1 cellular context compared by ENCODE assay signal in the genomic region with DNA sequence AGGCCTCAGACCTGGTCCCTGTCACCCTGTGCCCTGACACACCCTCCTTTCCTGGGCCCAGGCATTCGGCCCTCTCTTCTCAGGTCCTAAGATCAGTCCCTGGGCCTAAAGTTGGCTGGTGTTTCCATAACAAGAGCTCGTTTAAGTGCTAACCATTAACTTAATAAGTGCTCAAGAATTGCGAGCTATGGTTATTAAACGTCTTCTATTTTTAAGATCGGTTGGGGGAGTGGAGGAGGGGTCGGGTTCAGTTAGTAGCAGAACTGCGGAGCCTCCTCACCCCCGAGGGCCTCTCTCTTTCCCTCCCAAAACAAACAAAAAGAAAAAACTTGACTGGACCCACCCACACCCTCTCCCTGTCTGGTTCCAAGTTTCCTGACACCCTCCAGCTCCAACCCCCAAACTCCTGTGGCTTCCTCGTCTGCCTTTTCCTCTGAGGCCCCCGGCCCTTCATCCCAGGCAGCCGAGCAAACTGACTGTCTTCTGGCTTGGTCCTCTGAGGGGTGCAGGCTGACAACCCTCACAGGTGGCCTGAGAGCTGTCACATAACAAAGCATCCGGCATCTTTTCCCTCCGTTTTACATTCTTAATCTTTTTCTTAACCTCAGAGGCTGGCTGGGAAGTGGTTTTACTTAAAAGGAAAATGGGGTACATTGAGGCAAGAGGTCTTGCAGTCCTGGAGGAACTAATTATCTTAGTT.
TF ChIP-seq lines count a peak whose summit lies in the region.

No MANE protein-coding gene starts in this region.

TF ChIP-seq in WTC11, 78 proteins besides CTCF, POLR2A, EP300 and RAD21 (continued from another document):
- TF ChIP-seq, protein P1, sequence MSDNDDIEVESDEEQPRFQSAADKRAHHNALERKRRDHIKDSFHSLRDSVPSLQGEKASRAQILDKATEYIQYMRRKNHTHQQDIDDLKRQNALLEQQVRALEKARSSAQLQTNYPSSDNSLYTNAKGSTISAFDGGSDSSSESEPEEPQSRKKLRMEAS (CRISPR knock-in tag; IDR thresholded peaks at IDR 0.05), result no peak
- TF ChIP-seq TP53 (CRISPR knock-in tag; IDR thresholded peaks at IDR 0.05) (no peak), ZNF263 (CRISPR knock-in tag; IDR thresholded peaks at IDR 0.05; ENCODE audit: low read depth) (no peak), TEAD1 (CRISPR knock-in tag; IDR thresholded peaks at IDR 0.05) (no peak), KAT7 (CRISPR knock-in tag; IDR thresholded peaks at IDR 0.05; ENCODE audit: borderline replicate concordance) (no peak)
- TF ChIP-seq, protein P2, sequence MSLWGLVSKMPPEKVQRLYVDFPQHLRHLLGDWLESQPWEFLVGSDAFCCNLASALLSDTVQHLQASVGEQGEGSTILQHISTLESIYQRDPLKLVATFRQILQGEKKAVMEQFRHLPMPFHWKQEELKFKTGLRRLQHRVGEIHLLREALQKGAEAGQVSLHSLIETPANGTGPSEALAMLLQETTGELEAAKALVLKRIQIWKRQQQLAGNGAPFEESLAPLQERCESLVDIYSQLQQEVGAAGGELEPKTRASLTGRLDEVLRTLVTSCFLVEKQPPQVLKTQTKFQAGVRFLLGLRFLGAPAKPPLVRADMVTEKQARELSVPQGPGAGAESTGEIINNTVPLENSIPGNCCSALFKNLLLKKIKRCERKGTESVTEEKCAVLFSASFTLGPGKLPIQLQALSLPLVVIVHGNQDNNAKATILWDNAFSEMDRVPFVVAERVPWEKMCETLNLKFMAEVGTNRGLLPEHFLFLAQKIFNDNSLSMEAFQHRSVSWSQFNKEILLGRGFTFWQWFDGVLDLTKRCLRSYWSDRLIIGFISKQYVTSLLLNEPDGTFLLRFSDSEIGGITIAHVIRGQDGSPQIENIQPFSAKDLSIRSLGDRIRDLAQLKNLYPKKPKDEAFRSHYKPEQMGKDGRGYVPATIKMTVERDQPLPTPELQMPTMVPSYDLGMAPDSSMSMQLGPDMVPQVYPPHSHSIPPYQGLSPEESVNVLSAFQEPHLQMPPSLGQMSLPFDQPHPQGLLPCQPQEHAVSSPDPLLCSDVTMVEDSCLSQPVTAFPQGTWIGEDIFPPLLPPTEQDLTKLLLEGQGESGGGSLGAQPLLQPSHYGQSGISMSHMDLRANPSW (CRISPR knock-in tag; conservative IDR thresholded peaks at IDR 0.05; ENCODE audit: low read depth), result no peak
- TF ChIP-seq, protein P3, sequence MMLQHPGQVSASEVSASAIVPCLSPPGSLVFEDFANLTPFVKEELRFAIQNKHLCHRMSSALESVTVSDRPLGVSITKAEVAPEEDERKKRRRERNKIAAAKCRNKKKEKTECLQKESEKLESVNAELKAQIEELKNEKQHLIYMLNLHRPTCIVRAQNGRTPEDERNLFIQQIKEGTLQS (CRISPR knock-in tag; conservative IDR thresholded peaks at IDR 0.05), result no peak
